9 cellular contexts compared by ENCODE assay signal in genomic region chr21:37532868-37533780, GRCh38.
A peak's percentile ranks its signal among the peaks of the same experiment; 100 is the strongest.
DNase-seq lines count a peak whose midpoint lies in the region; ATAC-seq and TF ChIP-seq lines count a peak whose summit lies in the region.
"Had no signal": no experiment of that assay in that cellular context is flagged by ENCODE, and none has a peak within 500 bp of the region (broad histone marks: within the 10 kb centered on the region; RNA-seq: fewer than 3 reads in every experiment).

No MANE protein-coding gene starts in this region.

- peak in 2 of 3 experiments; percentile 52 to 57; a peak in 3 of 6 replicates for TF ChIP-seq CTCF in HCT116 (IDR thresholded peaks at IDR 0.05 in 2 of 3, conservative IDR thresholded peaks at IDR 0.05 in 1 of 3; ENCODE audit: borderline replicate concordance in 1 of 3, insufficient read depth in 1 of 3, low read depth in 2 of 3, low read length in 2 of 3)

- H3K9ac ChIP-seq in HCT116 (ENCODE audit: low read length) = peak overlapping the region; percentile 10; the same call in 1 of the 2 replicates

- no peaks in the 10 kb centered on the region for H3K9me2 ChIP-seq in HCT116 (ENCODE audit: insufficient read depth)

- CTCF ChIA-PET in HCT116 (lab: Charles Lee) = no interaction called here

- no peaks in the 10 kb centered on the region for H3K9me3 ChIP-seq in HCT116 (ENCODE audit: control insufficient read depth in 1 of 2, insufficient read depth in 1 of 2, low read depth in 1 of 2, low read length in 2 of 2)

- H3K27ac ChIP-seq in HCT116 (ENCODE audit: low read depth, low read length) = peak overlapping the region; percentile 41; the same call in 1 of the 2 replicates
- H3K27ac ChIP-seq: SJSA1 had no signal

- peaks cover 25 to 27% of the 10 kb centered on the region in 2 experiments for H3K4me1 ChIP-seq in HCT116 (ENCODE audit: control insufficient read depth in 1 of 2, insufficient read depth in 2 of 2, low read length in 2 of 2)

- no peaks in the 10 kb centered on the region for H4K20me1 ChIP-seq in HCT116 (ENCODE audit: insufficient read depth)

- intact Hi-C loops in HCT116 (cut with micrococcal nuclease) (no loop called here), head of caudate nucleus (cut with DNase I) (no loop called here)

- no peaks in the 10 kb centered on the region for H3K27me3 ChIP-seq in HCT116 (ENCODE audit: insufficient read depth, low read length)
- H3K27me3 ChIP-seq: tibial artery had no signal

- TF ChIP-seq POLR2A in HCT116 (IDR thresholded peaks at IDR 0.05; ENCODE audit: borderline replicate concordance, extremely low read depth, insufficient read depth, insufficient read length) = no peak

- RAD21 ChIA-PET in HCT116 (lab: Charles Lee; ENCODE audit: low non-redundant PET in 1 of 2, low total read pairs in 2 of 2, uncharacterized antibody in 2 of 2, unreplicated experiment in 2 of 2) = no interaction called here

- POLR2A ChIA-PET in HCT116 (lab: Charles Lee) = interaction anchor here (0.6 kb wide), 1 partner anchor 1273 kb away, joined by 4 read pairs; the partner anchor contains the start of gene ETS2

- H3K4me2 ChIP-seq in HCT116 (ENCODE audit: low read length) = peak overlapping the region; percentile 79

- BruUV-seq in HCT116 (replicated peaks; lab: Mats Ljungman, UMichigan) = no TSS peak

- peak overlapping the region; percentile 18 to 38 for H3K4me3 ChIP-seq in HCT116 (replicated peaks in 1 of 2; ENCODE audit: low read depth in 1 of 2, low read length in 2 of 2)
- H3K4me3 ChIP-seq: SJSA1, tibial artery had no signal

- in situ Hi-C loops in SK-MEL-5 (cut with HindIII; ENCODE audit: low pct_unique_long_range_greater_than_20kb, low sequenced_read_pairs) = no loop called here

- peak; percentile 66 for ATAC-seq in GM18511 (IDR thresholded peaks at IDR 0.05; ENCODE audit: unreplicated experiment)
- ATAC-seq in HCT116 = peak; percentile 94
- ATAC-seq in GM18873 (IDR thresholded peaks at IDR 0.05; ENCODE audit: low FRiP score, unreplicated experiment) = no peak

- H3K36me3 ChIP-seq in HCT116 (ENCODE audit: control insufficient read depth in 1 of 2, insufficient read depth in 2 of 2, low read length in 2 of 2) = no peaks in the 10 kb centered on the region
- H3K36me3 ChIP-seq: SJSA1, tibial artery had no signal

- peak overlapping the region; percentile 38 for H2AFZ ChIP-seq in HCT116 (ENCODE audit: low read depth, low read length, poor library complexity, severe bottlenecking)

- peak; percentile 47 for DNase-seq in HCT116 (ENCODE audit: low read depth, low spot score)
- DNase-seq in SK-MEL-5 (ENCODE audit: low read depth, low spot score) = peak; percentile 61
- DNase-seq in islet precursor cell = peak; percentile 92
- DNase-seq in NCI-H1048 (lab: John Stamatoyannopoulos, UW) = no peak
- DNase-seq in head of caudate nucleus = no peak

- no peak; the same call in 1 of the 2 replicates for TF ChIP-seq RAD21 in HCT116 (IDR thresholded peaks at IDR 0.05; ENCODE audit: low read depth)

- H3K79me2 ChIP-seq in HCT116 (ENCODE audit: insufficient read depth, low read length) = no peaks in the 10 kb centered on the region

TF ChIP-seq in HCT116, 20 proteins besides CTCF, POLR2A, EP300 and RAD21:
- TF ChIP-seq ZBTB33 (IDR thresholded peaks at IDR 0.05; ENCODE audit: extremely low read depth, insufficient replicate concordance, low read length) (no peak), SP1 (IDR thresholded peaks at IDR 0.05; ENCODE audit: low read depth) (peak; percentile 70), JUND (IDR thresholded peaks at IDR 0.05) (peak; percentile 79), ZFX (IDR thresholded peaks at IDR 0.05) (no peak), EZH2phosphoT487 (IDR thresholded peaks at IDR 0.05; ENCODE audit: borderline replicate concordance) (no peak), FOSL1 (IDR thresholded peaks at IDR 0.05; ENCODE audit: low read depth) (peak; percentile 77), REST (IDR thresholded peaks at IDR 0.05; ENCODE audit: low read depth) (no peak), EGR1 (IDR thresholded peaks at IDR 0.05; ENCODE audit: low read depth) (peak; percentile 67), EZH2 (IDR thresholded peaks at IDR 0.05) (no peak), MAX (IDR thresholded peaks at IDR 0.05) (peak; percentile 84), CEBPB (IDR thresholded peaks at IDR 0.05; ENCODE audit: low read depth) (no peak), ZNF274 (IDR thresholded peaks at IDR 0.05; ENCODE audit: low read depth, low read length) (no peak), ELF1 (IDR thresholded peaks at IDR 0.05; ENCODE audit: borderline replicate concordance, low read depth) (no peak), TCF7L2 (IDR thresholded peaks at IDR 0.05; ENCODE audit: borderline replicate concordance, extremely low read depth, insufficient read depth, insufficient read length) (no peak), YY1 (IDR thresholded peaks at IDR 0.05; ENCODE audit: extremely low read depth, insufficient replicate concordance, low read depth, low read length) (no peak), CBX3 (IDR thresholded peaks at IDR 0.05; ENCODE audit: low read depth) (peak; percentile 67; the same call in 1 of the 2 replicates), POLR2AphosphoS5 (IDR thresholded peaks at IDR 0.05; ENCODE audit: low read depth, low read length) (no peak), ATF3 (IDR thresholded peaks at IDR 0.05) (no peak), SRF (IDR thresholded peaks at IDR 0.05; ENCODE audit: low read depth) (no peak), SIN3A (IDR thresholded peaks at IDR 0.05; ENCODE audit: low read depth) (0 out of 2 replicates have a peak, but pooled peaks have one; percentile 28)
TF ChIP-seq in HCT116: peak in this region for 7.

Comparison
In these comparisons a context has a peak if more than half of its experiments do, and no peak if none do; other contexts are left out.
1. DNase-seq: peak in HCT116 (single experiment), SK-MEL-5 (single experiment) and islet precursor cell (single experiment); none in NCI-H1048 (single experiment) and head of caudate nucleus (0 of 42).